In the genomic region with DNA sequence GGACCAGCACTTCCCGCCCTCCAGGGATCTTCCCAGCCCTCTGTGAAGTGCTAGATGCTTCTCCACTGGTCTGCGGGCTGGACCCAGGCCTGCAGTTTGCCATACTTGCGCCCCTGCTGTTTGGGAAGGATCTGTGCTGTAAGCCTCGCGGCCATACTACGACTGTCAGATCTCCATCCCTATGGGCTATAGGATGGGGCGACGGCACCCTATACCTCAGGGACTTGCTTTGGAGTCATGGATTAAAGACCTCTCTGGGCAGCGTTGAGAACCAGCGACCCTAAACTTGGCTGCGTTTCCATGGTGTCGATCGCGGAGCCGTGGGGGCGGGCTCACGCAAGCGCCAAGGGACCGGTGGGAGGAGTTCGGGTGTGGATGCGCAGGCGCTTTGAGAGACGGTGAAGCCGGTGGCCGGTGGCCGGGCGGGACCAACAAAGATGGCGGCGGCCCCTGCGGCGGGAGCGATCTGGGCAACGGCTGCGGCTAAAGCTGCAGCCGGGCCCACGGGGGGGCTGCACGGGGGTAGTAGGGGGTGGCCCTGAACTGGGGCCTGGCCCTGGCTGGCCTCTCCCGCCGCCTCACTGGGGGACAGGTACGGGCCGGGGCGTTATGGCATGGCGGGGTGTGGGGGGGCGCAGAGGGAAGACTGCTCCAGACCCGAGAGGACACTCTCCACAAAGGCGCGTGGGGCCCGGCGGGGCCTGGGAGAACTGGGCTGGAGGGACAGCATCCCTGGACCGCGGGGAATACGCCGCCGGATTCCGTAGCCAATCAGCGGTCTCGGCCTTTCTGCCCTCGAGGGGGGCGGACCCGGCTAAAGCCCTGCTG, we compare ENCODE assay signal across 8 cellular contexts. TPM values are rescaled to one million over a fixed set of nuclear protein-coding genes. Genes with fewer than 3 reads are reported as not detected.
A peak's percentile ranks its signal among the peaks of the same experiment; 100 is the strongest.
DNase-seq lines count a peak whose midpoint lies in the region; ATAC-seq and TF ChIP-seq lines count a peak whose summit lies in the region.

A gene with protein sequence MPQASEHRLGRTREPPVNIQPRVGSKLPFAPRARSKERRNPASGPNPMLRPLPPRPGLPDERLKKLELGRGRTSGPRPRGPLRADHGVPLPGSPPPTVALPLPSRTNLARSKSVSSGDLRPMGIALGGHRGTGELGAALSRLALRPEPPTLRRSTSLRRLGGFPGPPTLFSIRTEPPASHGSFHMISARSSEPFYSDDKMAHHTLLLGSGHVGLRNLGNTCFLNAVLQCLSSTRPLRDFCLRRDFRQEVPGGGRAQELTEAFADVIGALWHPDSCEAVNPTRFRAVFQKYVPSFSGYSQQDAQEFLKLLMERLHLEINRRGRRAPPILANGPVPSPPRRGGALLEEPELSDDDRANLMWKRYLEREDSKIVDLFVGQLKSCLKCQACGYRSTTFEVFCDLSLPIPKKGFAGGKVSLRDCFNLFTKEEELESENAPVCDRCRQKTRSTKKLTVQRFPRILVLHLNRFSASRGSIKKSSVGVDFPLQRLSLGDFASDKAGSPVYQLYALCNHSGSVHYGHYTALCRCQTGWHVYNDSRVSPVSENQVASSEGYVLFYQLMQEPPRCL (plus strand): TSS at position 414 of the 828 bp plus-strand sequence. CDS start 1,141 bp downstream, outside the sequence.

- H3K4me3 ChIP-seq in mucosa of descending colon, result peak within 1 kb of the TSS; percentile 79

- 0 out of 2 replicates have a peak, but pooled peaks have one; percentile 22 for TF ChIP-seq EP300 in Ishikawa (IDR thresholded peaks at IDR 0.05; ENCODE audit: borderline replicate concordance)

- no peaks in the 10 kb centered on the region for H3K9me3 ChIP-seq in mucosa of descending colon

- no peak for TF ChIP-seq RAD21 in Ishikawa (IDR thresholded peaks at IDR 0.05; ENCODE audit: low read depth)

- peak; percentile 72 for ATAC-seq in GM21529 (IDR thresholded peaks at IDR 0.05; ENCODE audit: unreplicated experiment)
- peak; percentile 98 for ATAC-seq in mucosa of descending colon

- intact Hi-C loops in mucosa of descending colon (cut with DNase I, micrococcal nuclease), result no loop called here

- no peak for TF ChIP-seq CTCF in mucosa of descending colon (IDR thresholded peaks at IDR 0.05)

- DNase-seq in DMS 273 treated with DMSO at 0.1 percent for 48 hours (lab: John Stamatoyannopoulos, UW) (peak; percentile 76), OCI-M2 (lab: John Stamatoyannopoulos, UW; ENCODE audit: unreplicated experiment) (peak; percentile 39), activated T-cell treated with anti-CD3 and anti-CD28 coated beads for 24 hours (ENCODE audit: low read depth) (peak; percentile 90), epidermal melanocyte (ENCODE audit: insufficient read length, low spot score) (peak; percentile 96), mucosa of descending colon (peak; percentile 95 to 96 (median 95))
- peak; percentile 88 for DNase-seq in stimulated activated CD8-positive, alpha-beta memory T cell treated with anti-CD3 and anti-CD28 coated beads, Interleukin-4, amount 100 ng/mL, for 24 hours (ENCODE audit: low read depth)

- peaks cover 25% of the 10 kb centered on the region for H3K4me1 ChIP-seq in mucosa of descending colon (ENCODE audit: low read depth)

- no peaks in the 10 kb centered on the region for H3K36me3 ChIP-seq in mucosa of descending colon (ENCODE audit: low read depth)

TF ChIP-seq in Ishikawa, 13 proteins besides CTCF, POLR2A, EP300 and RAD21:
- TF ChIP-seq, protein P1, sequence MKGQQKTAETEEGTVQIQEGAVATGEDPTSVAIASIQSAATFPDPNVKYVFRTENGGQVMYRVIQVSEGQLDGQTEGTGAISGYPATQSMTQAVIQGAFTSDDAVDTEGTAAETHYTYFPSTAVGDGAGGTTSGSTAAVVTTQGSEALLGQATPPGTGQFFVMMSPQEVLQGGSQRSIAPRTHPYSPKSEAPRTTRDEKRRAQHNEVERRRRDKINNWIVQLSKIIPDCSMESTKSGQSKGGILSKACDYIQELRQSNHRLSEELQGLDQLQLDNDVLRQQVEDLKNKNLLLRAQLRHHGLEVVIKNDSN (IDR thresholded peaks at IDR 0.05), result no peak
- TF ChIP-seq NFIC (IDR thresholded peaks at IDR 0.05) (no peak), TAF1 (IDR thresholded peaks at IDR 0.05; ENCODE audit: low read depth) (peak; percentile 100), MAX (IDR thresholded peaks at IDR 0.05) (peak; percentile 12), YY1 (IDR thresholded peaks at IDR 0.05; ENCODE audit: low read depth) (peak; percentile 97), EGR1 (IDR thresholded peaks at IDR 0.05) (no peak), TCF12 (IDR thresholded peaks at IDR 0.05; ENCODE audit: low read depth) (peak; percentile 62)
TF ChIP-seq in Ishikawa: peak in this region for 4.

RNA-seq across cellular contexts. Expression of the gene that starts here (rescaled TPM):
- 10 to 100 TPM; 20.1 to 35.4 (median 29.5) TPM for total RNA-seq in mucosa of descending colon

Comparison
In these comparisons a context has a peak if more than half of its experiments do, and no peak if none do; other contexts are left out.
1. Peak in every context shown above with its lines: DNase-seq, ATAC-seq and H3K4me3 ChIP-seq.
2. DNase-seq: peak in every context shown above with its lines; median percentile 96 in epidermal melanocyte; 95 in mucosa of descending colon; 90 in activated T-cell treated with anti-CD3 and anti-CD28 coated beads for 24 hours; 88 in stimulated activated CD8-positive, alpha-beta memory T cell treated with anti-CD3 and anti-CD28 coated beads, Interleukin-4, amount 100 ng/mL, for 24 hours; 76 in DMS 273 treated with DMSO at 0.1 percent for 48 hours; 39 in OCI-M2.